Comparison of ENCODE assay signal across 10 cellular contexts in genomic region chr3:44832965-44833364, GRCh38. TPM values are rescaled to one million over a fixed set of nuclear protein-coding genes. Genes with fewer than 3 reads are reported as not detected.
"Had no signal": no experiment of that assay in that cellular context is flagged by ENCODE, and none has a peak within 500 bp of the region (broad histone marks: within the 10 kb centered on the region; RNA-seq: fewer than 3 reads in every experiment).

No MANE protein-coding gene starts in this region.

- H3K4me1 ChIP-seq: HAP-1 had no signal

- H3K27ac ChIP-seq: GM23248, HL-60 had no signal

- ATAC-seq: HCT116, HepG2 had no signal

- DNase-seq: GM23248, GOT3, H7, HFFc6 had no signal

- H3K4me3 ChIP-seq: GM23248, HAP-1 had no signal

RNA-seq across cellular contexts. Expression of gene TGM4, which starts 41.4 kb away (rescaled TPM):
- total RNA-seq: GM23248, H4, H7, HFFc6, HT1080 had no signal
- polyA plus RNA-seq: GM23248 had no signal
